2 cellular contexts compared by ENCODE assay signal in genomic region chr1:12602633-12603024, GRCh38.
TF ChIP-seq lines count a peak whose summit lies in the region.

No MANE protein-coding gene starts in this region.

TF ChIP-seq in A549, 52 proteins besides CTCF, POLR2A, EP300 and RAD21:
- no peak for TF ChIP-seq MYC (IDR thresholded peaks at IDR 0.05; ENCODE audit: borderline replicate concordance, low read length)

TF ChIP-seq in IMR-90, 13 proteins besides CTCF, POLR2A, EP300 and RAD21:
- no peak for TF ChIP-seq RFX5 (IDR thresholded peaks at IDR 0.05; ENCODE audit: low read depth, low read length)
- no peak for TF ChIP-seq FOS (IDR thresholded peaks at IDR 0.05; ENCODE audit: low read depth, low read length)
- no peak for TF ChIP-seq CEBPB (IDR thresholded peaks at IDR 0.05; ENCODE audit: low read depth, low read length)
- no peak for TF ChIP-seq MXI1 (IDR thresholded peaks at IDR 0.05; ENCODE audit: borderline replicate concordance, low read depth, low read length)
- TF ChIP-seq MAZ (IDR thresholded peaks at IDR 0.05; ENCODE audit: borderline replicate concordance, low read depth, low read length), result no peak
- TF ChIP-seq RCOR1 (IDR thresholded peaks at IDR 0.05; ENCODE audit: insufficient replicate concordance, low read length), result no peak
- TF ChIP-seq BHLHE40 (IDR thresholded peaks at IDR 0.05; ENCODE audit: low read depth, low read length), result no peak
- TF ChIP-seq ELK1 (IDR thresholded peaks at IDR 0.05; ENCODE audit: borderline replicate concordance, low read depth, low read length), result no peak
- TF ChIP-seq SMC3 (IDR thresholded peaks at IDR 0.05; ENCODE audit: low read depth, low read length), result no peak
- TF ChIP-seq MAFK (IDR thresholded peaks at IDR 0.05; ENCODE audit: low read depth, low read length), result no peak
- no peak for TF ChIP-seq CHD1 (IDR thresholded peaks at IDR 0.05; ENCODE audit: low read depth, low read length)
